Comparison of ENCODE assay signal across 8 cellular contexts in the genomic region with DNA sequence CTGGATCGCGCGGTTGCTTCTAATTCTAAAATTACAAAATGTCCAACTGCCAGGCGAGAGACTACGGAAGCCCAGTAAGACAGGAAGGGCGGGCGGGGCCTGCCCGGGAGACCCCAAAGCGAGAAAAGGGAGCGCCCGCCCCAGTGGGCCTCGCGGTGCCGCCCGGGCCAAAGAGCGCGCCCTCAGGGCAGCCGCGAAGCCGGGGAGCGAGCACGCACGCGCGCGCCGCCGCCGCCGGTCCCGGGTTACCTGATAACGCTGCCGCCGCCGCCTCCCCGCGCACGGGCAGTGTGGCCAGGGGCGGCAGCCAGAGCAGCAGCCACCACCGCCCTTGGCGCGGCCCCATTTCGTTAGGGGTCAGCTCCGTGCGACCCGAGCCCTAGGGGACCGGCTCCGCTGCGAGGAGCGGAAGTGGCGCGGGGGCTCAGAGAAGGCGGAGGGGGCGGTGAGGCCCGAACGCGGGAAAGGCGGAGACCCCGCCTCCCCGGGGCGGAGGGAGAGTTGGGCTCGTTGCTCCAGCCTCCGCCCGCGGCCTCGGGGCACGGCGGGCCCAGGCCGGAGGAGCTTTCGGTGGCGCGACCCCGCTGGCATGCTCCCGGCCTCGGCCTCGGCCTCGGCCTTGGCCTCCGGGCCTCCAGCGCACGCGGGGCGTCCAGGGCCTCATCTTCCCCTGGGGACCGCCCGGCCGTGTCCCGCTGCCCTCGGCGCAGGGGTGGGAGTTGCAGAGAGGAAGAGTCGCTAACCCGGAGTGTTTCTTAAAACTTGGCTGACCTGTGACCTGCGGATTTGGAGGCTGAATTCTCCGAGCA. TPM values are rescaled to one million over a fixed set of nuclear protein-coding genes. Genes with fewer than 3 reads are reported as not detected.
A peak's percentile ranks its signal among the peaks of the same experiment; 100 is the strongest.
DNase-seq lines count a peak whose midpoint lies in the region; TF ChIP-seq lines count a peak whose summit lies in the region.

A gene with protein sequence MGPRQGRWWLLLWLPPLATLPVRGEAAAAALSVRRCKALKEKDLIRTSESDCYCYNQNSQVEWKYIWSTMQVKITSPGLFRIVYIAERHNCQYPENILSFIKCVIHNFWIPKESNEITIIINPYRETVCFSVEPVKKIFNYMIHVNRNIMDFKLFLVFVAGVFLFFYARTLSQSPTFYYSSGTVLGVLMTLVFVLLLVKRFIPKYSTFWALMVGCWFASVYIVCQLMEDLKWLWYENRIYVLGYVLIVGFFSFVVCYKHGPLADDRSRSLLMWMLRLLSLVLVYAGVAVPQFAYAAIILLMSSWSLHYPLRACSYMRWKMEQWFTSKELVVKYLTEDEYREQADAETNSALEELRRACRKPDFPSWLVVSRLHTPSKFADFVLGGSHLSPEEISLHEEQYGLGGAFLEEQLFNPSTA (minus strand): TSS at position 413 of the 809 bp plus-strand sequence. CDS start 67 bp downstream, at position 346.

- peaks cover 21% of the 10 kb centered on the region for H3K36me3 Mint-ChIP-seq in HFFc6 (ENCODE audit: low read depth)

- H3K27ac ChIP-seq in angular gyrus (ENCODE audit: low read depth, low read length) = peak within 1 kb of the TSS; percentile 95

- no peak for TF ChIP-seq CTCF in GM12875 (IDR thresholded peaks at IDR 0.05; ENCODE audit: borderline replicate concordance, insufficient read depth, low read depth, low read length)
- no peak; the same call in 1 of the 2 replicates for TF ChIP-seq CTCF in HFFc6 (IDR thresholded peaks at IDR 0.05)

- H3K4me3 Mint-ChIP-seq in HFFc6 = peak within 1 kb of the TSS; percentile 94

- no peaks in the 10 kb centered on the region for H3K27me3 Mint-ChIP-seq in HFFc6 (ENCODE audit: insufficient read depth)

- peaks cover 37% of the 10 kb centered on the region for H3K4me1 Mint-ChIP-seq in HFFc6 (ENCODE audit: low read depth)

- peaks cover 10% of the 10 kb centered on the region for H3K9me3 Mint-ChIP-seq in HFFc6

- H3K4me3 ChIP-seq in GM12875 (ENCODE audit: low read depth, low read length) = peak within 1 kb of the TSS; percentile 67

- peak; percentile 11 for DNase-seq in HFFc6
- DNase-seq in NAMALWA (ENCODE audit: low spot score) = peak; percentile 90
- peak; percentile 60 to 90 (median 69) for DNase-seq in T-helper 2 cell
- DNase-seq in hepatic stellate cell (ENCODE audit: low spot score) = peak; percentile 48
- peak; percentile 91 for DNase-seq in retina
- DNase-seq in NCI-H1048 (lab: John Stamatoyannopoulos, UW) = no peak

- peak within 1 kb of the TSS; percentile 97 for H3K27ac Mint-ChIP-seq in HFFc6

RNA-seq across cellular contexts. Expression of the gene that starts here (rescaled TPM):
- 1 to 10 TPM; 1.5 to 7.4 (median 6.5) TPM for total RNA-seq in HFFc6 (2021; fragmentation: NEBNext Ultra II Directional; extraction: Animal tissue kit (Norgen Biotek cat#: 25700))
